In genomic region chr2:43520919-43521318, GRCh38 we compare ENCODE assay signal across 2 cellular contexts.
TF ChIP-seq lines count a peak whose summit lies in the region.

No MANE protein-coding gene starts in this region.

TF ChIP-seq in IMR-90, 13 proteins besides CTCF, POLR2A, EP300 and RAD21:
- TF ChIP-seq NFE2L2 (IDR thresholded peaks at IDR 0.05; ENCODE audit: low read depth, low read length) (no peak), CHD1 (IDR thresholded peaks at IDR 0.05; ENCODE audit: low read depth, low read length) (no peak), CEBPB (IDR thresholded peaks at IDR 0.05; ENCODE audit: low read depth, low read length) (no peak), ELK1 (IDR thresholded peaks at IDR 0.05; ENCODE audit: borderline replicate concordance, low read depth, low read length) (no peak), SMC3 (IDR thresholded peaks at IDR 0.05; ENCODE audit: low read depth, low read length) (no peak), MXI1 (IDR thresholded peaks at IDR 0.05; ENCODE audit: borderline replicate concordance, low read depth, low read length) (no peak), USF2 (IDR thresholded peaks at IDR 0.05; ENCODE audit: low read depth, low read length) (no peak), MAFK (IDR thresholded peaks at IDR 0.05; ENCODE audit: low read depth, low read length) (no peak), RFX5 (IDR thresholded peaks at IDR 0.05; ENCODE audit: low read depth, low read length) (no peak), FOS (IDR thresholded peaks at IDR 0.05; ENCODE audit: low read depth, low read length) (no peak), BHLHE40 (IDR thresholded peaks at IDR 0.05; ENCODE audit: low read depth, low read length) (no peak)

TF ChIP-seq in H1, 55 proteins besides CTCF, POLR2A, EP300 and RAD21:
- no peak for TF ChIP-seq EGR1 (IDR thresholded peaks at IDR 0.05; ENCODE audit: borderline replicate concordance, low read depth, low read length)
- TF ChIP-seq BCL11A (IDR thresholded peaks at IDR 0.05; ENCODE audit: low read depth in 2 of 2, low read length in 2 of 2): no peak
- TF ChIP-seq BRCA1 (IDR thresholded peaks at IDR 0.05; ENCODE audit: low read depth, low read length): no peak
- no peak for TF ChIP-seq CBX8 (IDR thresholded peaks at IDR 0.05; ENCODE audit: borderline replicate concordance, low read depth, low read length)
- TF ChIP-seq HDAC2 (IDR thresholded peaks at IDR 0.05; ENCODE audit: borderline replicate concordance in 1 of 2, low read depth in 2 of 2, low read length in 2 of 2): no peak
